Comparison of ENCODE assay signal across 1 cellular context in the genomic region with DNA sequence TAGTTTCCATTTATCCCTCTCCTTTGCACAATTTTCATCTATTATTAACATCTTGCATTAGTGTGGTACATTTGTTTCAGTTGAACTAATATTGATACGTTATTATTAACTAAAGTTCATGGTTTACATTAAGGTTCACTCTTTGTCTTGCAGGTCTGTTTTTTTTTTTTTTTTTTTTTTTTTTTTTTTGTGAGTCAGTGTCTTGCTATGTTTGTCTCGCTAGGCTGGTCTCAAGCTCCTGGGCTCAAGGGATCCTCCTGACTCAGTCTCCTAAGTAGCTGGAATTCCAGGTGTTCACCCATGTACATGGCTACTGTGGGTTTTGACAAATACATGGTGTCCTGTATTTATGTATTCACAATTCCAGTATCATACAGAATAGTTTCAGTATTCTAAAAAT.
TF ChIP-seq lines count a peak whose summit lies in the region.

No MANE protein-coding gene starts in this region.

TF ChIP-seq in A549, 52 proteins besides CTCF, POLR2A, EP300 and RAD21 (continued from another document):
- TF ChIP-seq PHF8 (IDR thresholded peaks at IDR 0.05; ENCODE audit: borderline replicate concordance, low read depth) = no peak
- no peak for TF ChIP-seq RNF2 (IDR thresholded peaks at IDR 0.05; ENCODE audit: borderline replicate concordance, low read depth)
- TF ChIP-seq, protein P1, sequence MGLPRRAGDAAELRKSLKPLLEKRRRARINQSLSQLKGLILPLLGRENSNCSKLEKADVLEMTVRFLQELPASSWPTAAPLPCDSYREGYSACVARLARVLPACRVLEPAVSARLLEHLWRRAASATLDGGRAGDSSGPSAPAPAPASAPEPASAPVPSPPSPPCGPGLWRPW (IDR thresholded peaks at IDR 0.05) = no peak
